ENCODE assay signal across 19 cellular contexts in the genomic region with DNA sequence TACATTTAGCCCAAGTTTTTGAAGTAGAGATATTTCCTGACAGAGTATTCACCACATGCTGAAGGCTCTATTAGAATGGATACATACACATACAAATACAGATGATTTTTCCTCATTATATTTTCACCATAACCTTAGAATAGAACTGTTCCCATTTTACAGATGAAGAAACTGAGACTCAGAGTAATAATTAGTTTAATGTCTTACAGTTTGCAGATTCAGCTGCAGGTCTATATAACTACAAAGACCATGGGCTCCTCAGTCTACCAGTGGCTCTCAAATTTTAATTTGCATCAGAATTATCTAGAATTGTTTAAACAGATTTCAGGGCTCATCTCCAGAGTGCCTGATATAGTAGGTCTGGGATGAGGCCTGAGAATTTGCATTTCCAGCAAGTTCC.
"Had no signal": no experiment of that assay in that cellular context is flagged by ENCODE, and none has a peak within 500 bp of the region (broad histone marks: within the 10 kb centered on the region; RNA-seq: fewer than 3 reads in every experiment).

No MANE protein-coding gene starts in this region.

- DNase-seq: activated CD4-positive, alpha-beta T cell treated with anti-CD3 and anti-CD28 coated beads, Interleukin-2, amount 10 ng/mL, durations not matched to agents 7 days and 5 days; activated CD4-positive, CD25-positive, alpha-beta regulatory T cell treated with anti-CD3 and anti-CD28 coated beads, Interleukin-2, amount 50 U/mL, for 72 hours; activated CD8-positive, alpha-beta memory T cell treated with anti-CD3 and anti-CD28 coated beads, Interleukin-2, amount 10 ng/mL, durations not matched to agents 7 days and 5 days; activated CD8-positive, alpha-beta T cell treated with anti-CD3 and anti-CD28 coated beads for 36 hours; activated gamma-delta T cell treated with Interleukin-2 at 50 U/mL for 16 hours; activated T-cell treated with anti-CD3 and anti-CD28 coated beads for 4 hours; effector CD4-positive, alpha-beta T cell; left lung; mammary epithelial cell; naive thymus-derived CD8-positive, alpha-beta T cell; retina; spleen; stimulated activated CD4-positive, alpha-beta T cell treated with anti-CD3 and anti-CD28 coated beads, Interleukin-4, amount 100 ng/mL, for 1 hour; stimulated activated naive CD4-positive, alpha-beta T cell had no signal

- ATAC-seq: activated CD8-positive, alpha-beta memory T cell treated with anti-CD3 and anti-CD28 coated beads, Interleukin-2, amount 10 ng/mL, durations not matched to agents 7 days and 5 days; activated CD8-positive, alpha-beta T cell treated with anti-CD3 and anti-CD28 coated beads for 36 hours; left lung; naive thymus-derived CD8-positive, alpha-beta T cell had no signal

- H3K9me3 ChIP-seq: left lung, spleen, tibial nerve had no signal

- H3K4me3 Mint-ChIP-seq: activated CD4-positive, alpha-beta T cell treated with anti-CD3 and anti-CD28 coated beads, Interleukin-2, amount 10 ng/mL, durations not matched to agents 7 days and 5 days; activated CD8-positive, alpha-beta memory T cell treated with anti-CD3 and anti-CD28 coated beads, Interleukin-2, amount 10 ng/mL, durations not matched to agents 7 days and 5 days; activated CD8-positive, alpha-beta T cell treated with anti-CD3 and anti-CD28 coated beads for 36 hours; activated naive CD4-positive, alpha-beta T cell treated with anti-CD3 and anti-CD28 coated beads, Interleukin-2, amount 50 U/mL, for 24 hours; mesothelial cell of epicardium; naive thymus-derived CD8-positive, alpha-beta T cell; T-helper 1 cell treated with Interleukin-12 subunit alpha and Interleukin-12 subunit beta and Interleukin-4 antibody, amounts not matched to agents 30 μg/mL and 1 μg/mL, for 36 hours had no signal

- H3K27ac Mint-ChIP-seq: activated CD4-positive, alpha-beta T cell treated with anti-CD3 and anti-CD28 coated beads, Interleukin-2, amount 10 ng/mL, durations not matched to agents 7 days and 5 days; activated CD8-positive, alpha-beta memory T cell treated with anti-CD3 and anti-CD28 coated beads, Interleukin-2, amount 10 ng/mL, durations not matched to agents 7 days and 5 days; activated CD8-positive, alpha-beta T cell treated with anti-CD3 and anti-CD28 coated beads for 36 hours; activated naive CD4-positive, alpha-beta T cell treated with anti-CD3 and anti-CD28 coated beads, Interleukin-2, amount 50 U/mL, for 24 hours; progenitor cell of endocrine pancreas; T-helper 1 cell treated with Interleukin-12 subunit alpha and Interleukin-12 subunit beta and Interleukin-4 antibody, amounts not matched to agents 30 μg/mL and 1 μg/mL, for 36 hours had no signal

- H3K27me3 Mint-ChIP-seq: activated CD4-positive, alpha-beta T cell treated with anti-CD3 and anti-CD28 coated beads, Interleukin-2, amount 10 ng/mL, durations not matched to agents 7 days and 5 days; activated CD8-positive, alpha-beta memory T cell treated with anti-CD3 and anti-CD28 coated beads, Interleukin-2, amount 10 ng/mL, durations not matched to agents 7 days and 5 days; activated CD8-positive, alpha-beta T cell treated with anti-CD3 and anti-CD28 coated beads for 36 hours; activated naive CD4-positive, alpha-beta T cell treated with anti-CD3 and anti-CD28 coated beads, Interleukin-2, amount 50 U/mL, for 24 hours; naive thymus-derived CD8-positive, alpha-beta T cell; progenitor cell of endocrine pancreas had no signal

- H3K4me1 ChIP-seq: left lung, spleen had no signal

- H3K4me3 ChIP-seq: left lung, spleen, tibial nerve had no signal

- H3K4me1 Mint-ChIP-seq: activated CD4-positive, alpha-beta T cell treated with anti-CD3 and anti-CD28 coated beads, Interleukin-2, amount 10 ng/mL, durations not matched to agents 7 days and 5 days; activated CD8-positive, alpha-beta memory T cell treated with anti-CD3 and anti-CD28 coated beads, Interleukin-2, amount 10 ng/mL, durations not matched to agents 7 days and 5 days; activated naive CD4-positive, alpha-beta T cell treated with anti-CD3 and anti-CD28 coated beads, Interleukin-2, amount 50 U/mL, for 24 hours had no signal

- H3K27me3 ChIP-seq: left lung, spleen, tibial nerve had no signal

- H3K27ac ChIP-seq: left lung had no signal

- H3K9me3 Mint-ChIP-seq: activated CD4-positive, alpha-beta T cell treated with anti-CD3 and anti-CD28 coated beads, Interleukin-2, amount 10 ng/mL, durations not matched to agents 7 days and 5 days; activated CD8-positive, alpha-beta T cell treated with anti-CD3 and anti-CD28 coated beads for 36 hours; activated naive CD4-positive, alpha-beta T cell treated with anti-CD3 and anti-CD28 coated beads, Interleukin-2, amount 50 U/mL, for 24 hours; mesothelial cell of epicardium; naive thymus-derived CD8-positive, alpha-beta T cell; T-helper 1 cell treated with Interleukin-12 subunit alpha and Interleukin-12 subunit beta and Interleukin-4 antibody, amounts not matched to agents 30 μg/mL and 1 μg/mL, for 36 hours had no signal
